8 cellular contexts compared by ENCODE assay signal in genomic region chr10:68559872-68560200, GRCh38. TPM values are rescaled to one million over a fixed set of nuclear protein-coding genes. Genes with fewer than 3 reads are reported as not detected.
DNase-seq lines count a peak whose midpoint lies in the region; ATAC-seq and TF ChIP-seq lines count a peak whose summit lies in the region.

No MANE protein-coding gene starts in this region.

- H3K9ac ChIP-seq in ES-I3 (ENCODE audit: low read depth, low read length) (peak overlapping the region; percentile 98; the same call in 1 of the 2 replicates), neuronal stem cell (ENCODE audit: low read depth, low read length, poor library complexity) (no peak overlapping the region)

- intact Hi-C loops in Panc1 (cut with micrococcal nuclease; ENCODE audit: unreplicated experiment) = no loop called here

- H3K4ac ChIP-seq in neuronal stem cell (ENCODE audit: low read length) = no peak overlapping the region

- peak overlapping the region; percentile 92 for H2AFZ ChIP-seq in neuronal stem cell (ENCODE audit: low read length)

- ATAC-seq in Panc1 (no peak), HG03039 (IDR thresholded peaks at IDR 0.05; ENCODE audit: unreplicated experiment) (no peak), HG02840 (IDR thresholded peaks at IDR 0.05; ENCODE audit: low FRiP score, unreplicated experiment) (no peak), HG02642 (IDR thresholded peaks at IDR 0.05; ENCODE audit: poor library complexity, unreplicated experiment) (no peak)

- CTCF ChIA-PET in Panc1 (lab: Charles Lee) = no interaction called here

- no peak overlapping the region for H4K91ac ChIP-seq in neuronal stem cell (ENCODE audit: low read depth, low read length, poor library complexity)

- no peak overlapping the region for H2BK15ac ChIP-seq in neuronal stem cell (ENCODE audit: low read length)

- no CpG with 5 or more reads among the region's 6 CpGs for WGBS in neuronal stem cell (ENCODE audit: extremely low coverage in 2 of 2, insufficient read length in 2 of 2, insufficient replicate concordance in 1 of 2), 2 donors

- no peaks in the 10 kb centered on the region for H3K36me3 ChIP-seq in ES-I3 (ENCODE audit: insufficient read depth, low read length)
- H3K36me3 ChIP-seq in Panc1 (ENCODE audit: control insufficient read depth, insufficient read depth, low read length) = no peaks in the 10 kb centered on the region; the same call in 1 of the 2 replicates
- peaks cover 0 to 9% of the 10 kb centered on the region in 2 donors for H3K36me3 ChIP-seq in neuronal stem cell (replicated peaks in 1 of 2; ENCODE audit: control insufficient read depth in 2 of 2, insufficient read depth in 2 of 2, low read length in 2 of 2)

- H3K4me2 ChIP-seq in neuronal stem cell (ENCODE audit: insufficient read depth, low read length, poor library complexity, severe bottlenecking) = peak overlapping the region; percentile 21

- DNase-seq in Panc1 (ENCODE audit: low read depth, low spot score) = no peak
- no peak for DNase-seq in endothelial cell (ENCODE audit: low spot score)
- no peak for DNase-seq in neuronal stem cell (ENCODE audit: low spot score)
- DNase-seq in DMS114 treated with DMSO at 0.1 percent for 48 hours (lab: John Stamatoyannopoulos, UW; ENCODE audit: unreplicated experiment) = no peak

- H3K27ac ChIP-seq in Panc1 (ENCODE audit: low read length) = peak overlapping the region; percentile 74
- H3K27ac ChIP-seq in neuronal stem cell (replicated peaks; ENCODE audit: low read length) = no peak overlapping the region

- no peak overlapping the region for H3K23ac ChIP-seq in neuronal stem cell (ENCODE audit: low read depth, low read length, poor library complexity)

- no TSS peak for BruUV-seq in Panc1 (replicated peaks; lab: Mats Ljungman, UMichigan)

- H3K36me3 Mint-ChIP-seq in endothelial cell (ENCODE audit: low read depth, unreplicated experiment) = no peaks in the 10 kb centered on the region

- no peak overlapping the region for H2BK12ac ChIP-seq in neuronal stem cell (ENCODE audit: low read length)

- H3K4me1 ChIP-seq in ES-I3 (ENCODE audit: insufficient read depth, low read length) (peaks cover 7% of the 10 kb centered on the region), Panc1 (ENCODE audit: control insufficient read depth, insufficient read depth, low read length) (peaks cover 13% of the 10 kb centered on the region), neuronal stem cell (ENCODE audit: control insufficient read depth in 2 of 2, insufficient read depth in 1 of 2, low read depth in 1 of 2, low read length in 2 of 2) (peaks cover 2 to 6% of the 10 kb centered on the region in 2 donors)

- no peak overlapping the region for H4K8ac ChIP-seq in neuronal stem cell (ENCODE audit: low read depth, low read length)

- no peak overlapping the region for H2BK120ac ChIP-seq in neuronal stem cell (ENCODE audit: low read depth, low read length)

- H3K4me1 Mint-ChIP-seq in endothelial cell (ENCODE audit: unreplicated experiment) = peaks cover 19% of the 10 kb centered on the region

- no peak overlapping the region for H3K27ac Mint-ChIP-seq in endothelial cell (ENCODE audit: unreplicated experiment)

- H3K9me3 Mint-ChIP-seq in endothelial cell (ENCODE audit: unreplicated experiment) = no peaks in the 10 kb centered on the region

- H3K9me3 ChIP-seq in ES-I3 (ENCODE audit: control insufficient read depth, insufficient read depth, low read length) (no peaks in the 10 kb centered on the region), Panc1 (ENCODE audit: control insufficient read depth, insufficient read depth, low read depth, low read length) (no peaks in the 10 kb centered on the region), neuronal stem cell (replicated peaks in 1 of 2; ENCODE audit: control insufficient read depth in 2 of 2, insufficient read depth in 1 of 2, low read depth in 1 of 2, low read length in 2 of 2) (no peaks in the 10 kb centered on the region)

- H2AK5ac ChIP-seq in neuronal stem cell (ENCODE audit: low read depth, low read length) = no peak overlapping the region

- H3K4me3 Mint-ChIP-seq in endothelial cell (ENCODE audit: unreplicated experiment) = peak overlapping the region; percentile 88

- H2BK5ac ChIP-seq in neuronal stem cell (ENCODE audit: low read length) = no peak overlapping the region

- H3K27me3 Mint-ChIP-seq in endothelial cell (ENCODE audit: unreplicated experiment) = peaks cover 7% of the 10 kb centered on the region

- H3K79me1 ChIP-seq in neuronal stem cell (ENCODE audit: low read depth, low read length) = no peaks in the 10 kb centered on the region

- H3K27me3 ChIP-seq in Panc1 (ENCODE audit: control insufficient read depth, insufficient read depth, low read length) = no peaks in the 10 kb centered on the region
- H3K27me3 ChIP-seq in neuronal stem cell (ENCODE audit: control insufficient read depth in 3 of 3, insufficient read depth in 3 of 3, low read depth in 1 of 3, low read length in 3 of 3) = no peaks in the 10 kb centered on the region

- TF ChIP-seq CTCF in Panc1 (IDR thresholded peaks at IDR 0.05) (no peak), endothelial cell (IDR thresholded peaks at IDR 0.05; ENCODE audit: unreplicated experiment) (no peak)

- peak overlapping the region; percentile 62 to 64 for H3K4me3 ChIP-seq in Panc1 (ENCODE audit: low read depth in 2 of 2, low read length in 2 of 2)
- H3K4me3 ChIP-seq in neuronal stem cell (ENCODE audit: low read length in 2 of 2) = peak overlapping the region in 1 of 2 donors; percentile 80

- no peak overlapping the region for H3K14ac ChIP-seq in neuronal stem cell (ENCODE audit: low read length)

- in situ Hi-C loops in Panc1 (cut with HindIII; ENCODE audit: low pct_unique_long_range_greater_than_20kb, low sequenced_read_pairs) = no loop called here

- POLR2A ChIA-PET in Panc1 (lab: Charles Lee) = interaction anchor here (0.6 to 0.7 kb wide), 2 partner anchors 89 to 1024 kb away, joined by 3 to 7 read pairs; no protein-coding TSS in a partner anchor

- H3K18ac ChIP-seq in neuronal stem cell (ENCODE audit: low read length) = no peak overlapping the region

RNA-seq across cellular contexts. Expression of gene TET1, which starts 0.3 kb away (rescaled TPM):
- total RNA-seq in Panc1 (2021; ENCODE audit: unreplicated experiment) (2.3 TPM), endothelial cell (ENCODE audit: unreplicated experiment) (20.3 TPM)
- 0.44 TPM for polyA plus RNA-seq in Panc1 (2012; ENCODE audit: insufficient read length)
- polyA plus RNA-seq in neuronal stem cell (2013, experiment 1 of 2) = 17.2 TPM
- 17.2 TPM for polyA plus RNA-seq in neuronal stem cell (2013, experiment 2 of 2)

RNA-seq across cellular contexts. Expression of gene SLC25A16, which starts 32.5 kb away (rescaled TPM):
- total RNA-seq in Panc1 (2021; ENCODE audit: unreplicated experiment) = 20.8 TPM
- polyA plus RNA-seq in Panc1 (2012; ENCODE audit: insufficient read length) = 6.5 TPM
- total RNA-seq in endothelial cell (ENCODE audit: unreplicated experiment) = 19.1 TPM
- polyA plus RNA-seq in neuronal stem cell (2013, experiment 1 of 2) = 2.5 TPM
- 3.7 TPM for polyA plus RNA-seq in neuronal stem cell (2013, experiment 2 of 2)
